18 cellular contexts compared by ENCODE assay signal in genomic region chr17:74040729-74041128, GRCh38.
DNase-seq lines count a peak whose midpoint lies in the region; FAIRE-seq and TF ChIP-seq lines count a peak whose summit lies in the region.
"Had no signal": no experiment of that assay in that cellular context is flagged by ENCODE, and none has a peak within 500 bp of the region (broad histone marks: within the 10 kb centered on the region; RNA-seq: fewer than 3 reads in every experiment).

No MANE protein-coding gene starts in this region.

- H3K4me1 ChIP-seq in esophagus muscularis mucosa = peaks cover 0 to 4% (median 0%) of the 10 kb centered on the region in 4 donors

- H3K27me3 ChIP-seq in dorsolateral prefrontal cortex = no peaks in the 10 kb centered on the region
- H3K27me3 ChIP-seq in esophagus muscularis mucosa = peaks cover 0 to 6% (median 0%) of the 10 kb centered on the region in 4 donors

- TF ChIP-seq CTCF in dorsolateral prefrontal cortex (IDR thresholded peaks at IDR 0.05 in 54 of 56, conservative IDR thresholded peaks at IDR 0.05 in 2 of 56; ENCODE audit: low read depth in 1 of 56, partially characterized antibody in 56 of 56) = no peak
- no peak for TF ChIP-seq CTCF in esophagus muscularis mucosa (IDR thresholded peaks at IDR 0.05)

- WGBS in esophagus muscularis mucosa = 93% methylated on average over 12 of the region's 12 CpGs

- TF ChIP-seq EP300 in esophagus muscularis mucosa (IDR thresholded peaks at IDR 0.05) = no peak

- no peak for FAIRE-seq in HTR-8/SVneo (lab: Jason Lieb, UNC)
- FAIRE-seq: D721Med, G401.6, GM12892, H54, HepG2 had no signal

- H3K4me3 ChIP-seq in dorsolateral prefrontal cortex (no peak overlapping the region), esophagus muscularis mucosa (no peak overlapping the region)

- no peaks in the 10 kb centered on the region for H3K9me3 ChIP-seq in esophagus muscularis mucosa

- H3K36me3 ChIP-seq in esophagus muscularis mucosa = no peaks in the 10 kb centered on the region

- intact Hi-C loops in dorsolateral prefrontal cortex (cut with DNase I) = no loop called here
- intact Hi-C loops in esophagus muscularis mucosa (cut with DNase I) = no loop called here

- TF ChIP-seq POLR2A in esophagus muscularis mucosa (IDR thresholded peaks at IDR 0.05; ENCODE audit: low read depth) = no peak

- H3K27ac ChIP-seq in angular gyrus (ENCODE audit: low read depth, low read length) (peak overlapping the region; percentile 89), dorsolateral prefrontal cortex (peak overlapping the region in 57 of 59 donors; percentile 36 to 96 (median 87)), temporal lobe (ENCODE audit: low read depth, low read length) (peak overlapping the region; percentile 92), esophagus muscularis mucosa (replicated peaks in 1 of 4) (no peak overlapping the region)
- H3K27ac ChIP-seq: C4-2B had no signal

- peak; percentile 71 for DNase-seq in D341Med (ENCODE audit: low spot score)
- DNase-seq in dorsolateral prefrontal cortex = no peak
- no peak for DNase-seq in retina
- DNase-seq in esophagus muscularis mucosa (ENCODE audit: extremely low spot score) = no peak
- DNase-seq in HTR-8/SVneo (ENCODE audit: insufficient read length, low spot score) = no peak
- DNase-seq: ACHN; CD4-positive, alpha-beta memory T cell; DMS153; DMS79 treated with DMSO at 0.1 percent for 48 hours; EL had no signal

Comparison
In these comparisons a context has a peak if more than half of its experiments do, and no peak if none do; other contexts are left out.
1. H3K27ac ChIP-seq: peak in angular gyrus (single experiment), dorsolateral prefrontal cortex (57 of 59) and temporal lobe (single experiment); none in esophagus muscularis mucosa (0 of 4).